In the genomic region with DNA sequence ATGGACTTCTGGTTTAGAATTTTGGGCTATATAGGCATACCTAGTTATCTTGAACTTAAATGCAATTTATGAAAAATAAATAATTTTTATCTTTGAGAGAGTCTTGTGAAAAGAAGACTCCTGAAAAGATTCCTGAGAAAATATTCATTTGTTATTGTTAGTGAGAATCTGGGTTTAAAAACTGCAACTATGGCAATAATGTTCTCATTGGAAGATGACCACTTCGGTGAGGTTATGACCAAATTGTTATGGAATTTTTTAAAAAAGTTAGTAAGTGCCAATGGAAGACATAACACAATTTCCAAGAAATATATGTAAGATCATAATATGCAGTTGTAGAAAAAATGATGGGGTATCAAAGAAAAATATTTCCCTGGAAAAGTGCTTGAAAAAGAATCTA, we compare ENCODE assay signal across 2 cellular contexts.
A peak's percentile ranks its signal among the peaks of the same experiment; 100 is the strongest.
TF ChIP-seq lines count a peak whose summit lies in the region.

No MANE protein-coding gene starts in this region.

TF ChIP-seq in HepG2, 621 proteins besides CTCF, POLR2A, EP300 and RAD21 (continues in another document):
- no peak for TF ChIP-seq HOXA7 (CRISPR knock-in tag; IDR thresholded peaks at IDR 0.05)
- TF ChIP-seq PRPF4 (IDR thresholded peaks at IDR 0.05; ENCODE audit: low read depth, low read length, poor library complexity, severe bottlenecking): no peak
- TF ChIP-seq, protein P1, sequence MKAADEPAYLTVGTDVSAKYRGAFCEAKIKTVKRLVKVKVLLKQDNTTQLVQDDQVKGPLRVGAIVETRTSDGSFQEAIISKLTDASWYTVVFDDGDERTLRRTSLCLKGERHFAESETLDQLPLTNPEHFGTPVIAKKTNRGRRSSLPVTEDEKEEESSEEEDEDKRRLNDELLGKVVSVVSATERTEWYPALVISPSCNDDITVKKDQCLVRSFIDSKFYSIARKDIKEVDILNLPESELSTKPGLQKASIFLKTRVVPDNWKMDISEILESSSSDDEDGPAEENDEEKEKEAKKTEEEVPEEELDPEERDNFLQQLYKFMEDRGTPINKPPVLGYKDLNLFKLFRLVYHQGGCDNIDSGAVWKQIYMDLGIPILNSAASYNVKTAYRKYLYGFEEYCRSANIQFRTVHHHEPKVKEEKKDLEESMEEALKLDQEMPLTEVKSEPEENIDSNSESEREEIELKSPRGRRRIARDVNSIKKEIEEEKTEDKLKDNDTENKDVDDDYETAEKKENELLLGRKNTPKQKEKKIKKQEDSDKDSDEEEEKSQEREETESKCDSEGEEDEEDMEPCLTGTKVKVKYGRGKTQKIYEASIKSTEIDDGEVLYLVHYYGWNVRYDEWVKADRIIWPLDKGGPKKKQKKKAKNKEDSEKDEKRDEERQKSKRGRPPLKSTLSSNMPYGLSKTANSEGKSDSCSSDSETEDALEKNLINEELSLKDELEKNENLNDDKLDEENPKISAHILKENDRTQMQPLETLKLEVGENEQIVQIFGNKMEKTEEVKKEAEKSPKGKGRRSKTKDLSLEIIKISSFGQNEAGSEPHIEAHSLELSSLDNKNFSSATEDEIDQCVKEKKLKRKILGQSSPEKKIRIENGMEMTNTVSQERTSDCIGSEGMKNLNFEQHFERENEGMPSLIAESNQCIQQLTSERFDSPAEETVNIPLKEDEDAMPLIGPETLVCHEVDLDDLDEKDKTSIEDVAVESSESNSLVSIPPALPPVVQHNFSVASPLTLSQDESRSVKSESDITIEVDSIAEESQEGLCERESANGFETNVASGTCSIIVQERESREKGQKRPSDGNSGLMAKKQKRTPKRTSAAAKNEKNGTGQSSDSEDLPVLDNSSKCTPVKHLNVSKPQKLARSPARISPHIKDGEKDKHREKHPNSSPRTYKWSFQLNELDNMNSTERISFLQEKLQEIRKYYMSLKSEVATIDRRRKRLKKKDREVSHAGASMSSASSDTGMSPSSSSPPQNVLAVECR (CRISPR knock-in tag; IDR thresholded peaks at IDR 0.05; ENCODE audit: borderline replicate concordance): no peak
- TF ChIP-seq CEBPZ (IDR thresholded peaks at IDR 0.05; ENCODE audit: low read length): no peak
- TF ChIP-seq AGO2 (optimal IDR thresholded peaks at IDR 0.05; ENCODE audit: low read depth, low read length): no peak
- TF ChIP-seq MAFF (IDR thresholded peaks at IDR 0.05; ENCODE audit: low read depth, low read length): peak; percentile 24; the same call in 1 of the 2 replicates
- TF ChIP-seq SOX13 (IDR thresholded peaks at IDR 0.05): no peak
- no peak for TF ChIP-seq SOX13 (CRISPR knock-in tag; conservative IDR thresholded peaks at IDR 0.05 in 1 of 2, IDR thresholded peaks at IDR 0.05 in 1 of 2)
- TF ChIP-seq MTF1 (CRISPR knock-in tag; IDR thresholded peaks at IDR 0.05): no peak
- TF ChIP-seq MAFK (conservative IDR thresholded peaks at IDR 0.05 in 1 of 2, IDR thresholded peaks at IDR 0.05 in 1 of 2; ENCODE audit: low read length in 2 of 2): peak; percentile 34 to 56; a peak in 3 of 4 replicates
- TF ChIP-seq HMGXB3 (CRISPR knock-in tag; IDR thresholded peaks at IDR 0.05; ENCODE audit: borderline replicate concordance): no peak

TF ChIP-seq in IMR-90, 13 proteins besides CTCF, POLR2A, EP300 and RAD21:
- no peak for TF ChIP-seq CEBPB (IDR thresholded peaks at IDR 0.05; ENCODE audit: low read depth, low read length)
- TF ChIP-seq BHLHE40 (IDR thresholded peaks at IDR 0.05; ENCODE audit: low read depth, low read length): no peak
- TF ChIP-seq MAFK (IDR thresholded peaks at IDR 0.05; ENCODE audit: low read depth, low read length): peak; percentile 89
